ENCODE assay signal across 1 cellular context in genomic region chr17:36948717-36949460, GRCh38.
TF ChIP-seq lines count a peak whose summit lies in the region.

AATF (plus strand) TSS chr17:36948954; CDS start chr17:36949126, 172 bp downstream.

TF ChIP-seq in K562, 482 proteins besides CTCF, POLR2A, EP300 and RAD21 (continued from another document and continues in another):
- TF ChIP-seq OTX1 (CRISPR knock-in tag; IDR thresholded peaks at IDR 0.05): no peak
- no peak for TF ChIP-seq XRCC4 (IDR thresholded peaks at IDR 0.05; ENCODE audit: extremely low read depth, insufficient read depth, insufficient read length)
- no peak for TF ChIP-seq ZNF274 (IDR thresholded peaks at IDR 0.05; ENCODE audit: borderline replicate concordance, low read depth, low read length)
- no peak for TF ChIP-seq HOXB6 (CRISPR knock-in tag; IDR thresholded peaks at IDR 0.05; ENCODE audit: borderline replicate concordance)
- TF ChIP-seq BACH1 (tag; IDR thresholded peaks at IDR 0.05): no peak
- no peak for TF ChIP-seq POLR3G (IDR thresholded peaks at IDR 0.05; ENCODE audit: extremely low read depth, insufficient read length, insufficient replicate concordance)
- TF ChIP-seq SRSF9 (IDR thresholded peaks at IDR 0.05; ENCODE audit: borderline replicate concordance, low read depth, low read length): no peak
- no peak for TF ChIP-seq BCL6 (CRISPR knock-in tag; IDR thresholded peaks at IDR 0.05)
- peak; percentile 96 for TF ChIP-seq RB1 (IDR thresholded peaks at IDR 0.05; ENCODE audit: low read depth)
- TF ChIP-seq THAP12 (CRISPR knock-in tag; IDR thresholded peaks at IDR 0.05): no peak; the same call in 1 of the 2 replicates
- no peak for TF ChIP-seq ZNF79 (CRISPR knock-in tag; IDR thresholded peaks at IDR 0.05; ENCODE audit: low read depth)
- TF ChIP-seq TAF9B (IDR thresholded peaks at IDR 0.05; ENCODE audit: partially characterized antibody): peak; percentile 57
- TF ChIP-seq KAT8 (IDR thresholded peaks at IDR 0.05; ENCODE audit: low read depth): no peak
- TF ChIP-seq ZNF586 (CRISPR knock-in tag; conservative IDR thresholded peaks at IDR 0.05): no peak
- no peak for TF ChIP-seq ZNF780A (CRISPR knock-in tag; IDR thresholded peaks at IDR 0.05)
- TF ChIP-seq GTF2B (IDR thresholded peaks at IDR 0.05; ENCODE audit: extremely low read depth, insufficient read length): no peak
- no peak for TF ChIP-seq RREB1 (CRISPR knock-in tag; IDR thresholded peaks at IDR 0.05)
- TF ChIP-seq LARP7 (IDR thresholded peaks at IDR 0.05): no peak
- no peak for TF ChIP-seq DLX4 (CRISPR knock-in tag; IDR thresholded peaks at IDR 0.05)
- TF ChIP-seq TCF7L2 (IDR thresholded peaks at IDR 0.05; ENCODE audit: low read depth, low read length): no peak
- TF ChIP-seq ZNF830 (CRISPR knock-in tag; IDR thresholded peaks at IDR 0.05): 0 out of 2 replicates have a peak, but pooled peaks have one; percentile 83
- TF ChIP-seq DMBX1 (CRISPR knock-in tag; IDR thresholded peaks at IDR 0.05; ENCODE audit: borderline replicate concordance): no peak
- TF ChIP-seq ZBTB17 (CRISPR knock-in tag; IDR thresholded peaks at IDR 0.05): no peak
- TF ChIP-seq KLF6 (CRISPR knock-in tag; IDR thresholded peaks at IDR 0.05; ENCODE audit: borderline replicate concordance): no peak
- TF ChIP-seq ID3 (CRISPR knock-in tag; IDR thresholded peaks at IDR 0.05): no peak
- TF ChIP-seq ID3 (tag; IDR thresholded peaks at IDR 0.05): 0 out of 2 replicates have a peak, but pooled peaks have one; percentile 2
- TF ChIP-seq SMARCA5 (IDR thresholded peaks at IDR 0.05): no peak
- TF ChIP-seq KDM5B (IDR thresholded peaks at IDR 0.05; ENCODE audit: insufficient replicate concordance, low read depth, low read length): peak; percentile 72
- no peak for TF ChIP-seq ZNF212 (CRISPR knock-in tag; IDR thresholded peaks at IDR 0.05)
- TF ChIP-seq MLLT1 (IDR thresholded peaks at IDR 0.05): no peak
- TF ChIP-seq SRSF1 (IDR thresholded peaks at IDR 0.05; ENCODE audit: low read depth, low read length): no peak
- no peak for TF ChIP-seq ZNF512 (tag; IDR thresholded peaks at IDR 0.05)
- no peak; the same call in 1 of the 2 replicates for TF ChIP-seq ZBTB1 (CRISPR knock-in tag; IDR thresholded peaks at IDR 0.05; ENCODE audit: borderline replicate concordance, low read depth)
- no peak for TF ChIP-seq ZFP91 (CRISPR knock-in tag; IDR thresholded peaks at IDR 0.05)
- TF ChIP-seq CCAR2 (IDR thresholded peaks at IDR 0.05; ENCODE audit: low read depth, low read length): no peak
- TF ChIP-seq DIDO1 (tag; IDR thresholded peaks at IDR 0.05; ENCODE audit: low read depth): peak; percentile 69; the same call in 1 of the 2 replicates
- TF ChIP-seq RFX5 (IDR thresholded peaks at IDR 0.05; ENCODE audit: low read depth, low read length): no peak
- no peak for TF ChIP-seq ZNF175 (CRISPR knock-in tag; IDR thresholded peaks at IDR 0.05; ENCODE audit: low read depth)
- no peak for TF ChIP-seq NCOA2 (IDR thresholded peaks at IDR 0.05; ENCODE audit: partially characterized antibody in 2 of 2)
- no peak for TF ChIP-seq IFI16 (CRISPR knock-in tag; IDR thresholded peaks at IDR 0.05)
- TF ChIP-seq ELF4 (CRISPR knock-in tag; IDR thresholded peaks at IDR 0.05): peak; percentile 97
- no peak for TF ChIP-seq ZNF133 (CRISPR knock-in tag; IDR thresholded peaks at IDR 0.05)
- no peak for TF ChIP-seq KLF10 (CRISPR knock-in tag; IDR thresholded peaks at IDR 0.05)
- TF ChIP-seq SMARCE1 (IDR thresholded peaks at IDR 0.05): no peak
- no peak for TF ChIP-seq ZBTB33 (CRISPR knock-in tag; IDR thresholded peaks at IDR 0.05)
- TF ChIP-seq HDAC8 (tag; IDR thresholded peaks at IDR 0.05): no peak
- no peak for TF ChIP-seq ZNF3 (CRISPR knock-in tag; IDR thresholded peaks at IDR 0.05)
- peak; percentile 53 for TF ChIP-seq RBM22 (IDR thresholded peaks at IDR 0.05; ENCODE audit: low read depth, low read length, poor library complexity, severe bottlenecking)
- no peak for TF ChIP-seq ZNF740 (CRISPR knock-in tag; IDR thresholded peaks at IDR 0.05)
- TF ChIP-seq ZNF740 (tag; IDR thresholded peaks at IDR 0.05): no peak
